Comparison of ENCODE assay signal across 8 cellular contexts in genomic region chr5:122192883-122193496, GRCh38.
DNase-seq lines count a peak whose midpoint lies in the region; ATAC-seq and TF ChIP-seq lines count a peak whose summit lies in the region.

No MANE protein-coding gene starts in this region.

- H3K4me1 ChIP-seq in SK-N-SH (ENCODE audit: control insufficient read depth in 1 of 2, insufficient read depth in 2 of 2, low read depth in 1 of 2, low read length in 1 of 2) (peaks cover 0 to 4% of the 10 kb centered on the region in 2 experiments; a peak in 2 of 4 replicates), neuronal stem cell (ENCODE audit: control insufficient read depth in 2 of 2, insufficient read depth in 1 of 2, low read depth in 1 of 2, low read length in 2 of 2) (no peaks in the 10 kb centered on the region)

- no peaks in the 10 kb centered on the region for H3K9me2 ChIP-seq in SK-N-SH

- peak; percentile 85 for ATAC-seq in GM18502 (IDR thresholded peaks at IDR 0.05; ENCODE audit: poor library complexity, unreplicated experiment)
- ATAC-seq in HG02798 (IDR thresholded peaks at IDR 0.05; ENCODE audit: poor library complexity, unreplicated experiment) = peak; percentile 83

- H4K20me1 ChIP-seq in SK-N-SH (ENCODE audit: insufficient read depth) = no peaks in the 10 kb centered on the region

- H4K91ac ChIP-seq in neuronal stem cell (ENCODE audit: low read depth, low read length, poor library complexity) = no peak overlapping the region

- H4K8ac ChIP-seq in neuronal stem cell (ENCODE audit: low read depth, low read length) = no peak overlapping the region

- H3K18ac ChIP-seq in neuronal stem cell (ENCODE audit: low read length) = no peak overlapping the region

- H3K4me3 ChIP-seq in SK-N-SH (ENCODE audit: low read depth in 2 of 2, low read length in 1 of 2) (no peak overlapping the region), neuronal stem cell (ENCODE audit: low read length in 2 of 2) (no peak overlapping the region)

- H3K4me2 ChIP-seq in SK-N-SH (no peak overlapping the region), neuronal stem cell (ENCODE audit: insufficient read depth, low read length, poor library complexity, severe bottlenecking) (no peak overlapping the region)

- no peak overlapping the region for H2AK5ac ChIP-seq in neuronal stem cell (ENCODE audit: low read depth, low read length)

- H3K9me3 ChIP-seq in SK-N-SH (no peaks in the 10 kb centered on the region), neuronal stem cell (replicated peaks in 1 of 2; ENCODE audit: control insufficient read depth in 2 of 2, insufficient read depth in 1 of 2, low read depth in 1 of 2, low read length in 2 of 2) (no peaks in the 10 kb centered on the region)

- no peak overlapping the region for H2BK5ac ChIP-seq in neuronal stem cell (ENCODE audit: low read length)

- POLR2A ChIA-PET in SK-N-SH (lab: Yijun Ruan, JAX) = no interaction called here

- TF ChIP-seq CTCF in AG09319 (IDR thresholded peaks at IDR 0.05; ENCODE audit: low read depth, low read length) (peak; percentile 66), SK-N-SH (IDR thresholded peaks at IDR 0.05) (peak; percentile 69)

- H3K36me3 ChIP-seq in SK-N-SH (replicated peaks in 1 of 2; ENCODE audit: control insufficient read depth in 1 of 2, insufficient read depth in 2 of 2, low read length in 1 of 2) (no peaks in the 10 kb centered on the region), neuronal stem cell (replicated peaks in 1 of 2; ENCODE audit: control insufficient read depth in 2 of 2, insufficient read depth in 2 of 2, low read length in 2 of 2) (no peaks in the 10 kb centered on the region)

- peak; percentile 79 for TF ChIP-seq RAD21 in SK-N-SH (IDR thresholded peaks at IDR 0.05; ENCODE audit: low read length)

- no peak overlapping the region for H3K4ac ChIP-seq in neuronal stem cell (ENCODE audit: low read length)

- H3K23ac ChIP-seq in neuronal stem cell (ENCODE audit: low read depth, low read length, poor library complexity) = no peak overlapping the region

- H3K27me3 ChIP-seq in SK-N-SH (ENCODE audit: insufficient read depth) = no peaks in the 10 kb centered on the region
- peaks cover 0 to 15% (median 0%) of the 10 kb centered on the region in 3 experiments for H3K27me3 ChIP-seq in neuronal stem cell (ENCODE audit: control insufficient read depth in 3 of 3, insufficient read depth in 3 of 3, low read depth in 1 of 3, low read length in 3 of 3)

- no peak overlapping the region for H2BK12ac ChIP-seq in neuronal stem cell (ENCODE audit: low read length)

- H3K9me3 Mint-ChIP-seq in activated naive CD4-positive, alpha-beta T cell treated with anti-CD3 and anti-CD28 coated beads, Interleukin-2, amount 10 ng/mL, durations not matched to agents 7 days and 5 days = no peaks in the 10 kb centered on the region

- H2AFZ ChIP-seq in SK-N-SH (ENCODE audit: low read depth) (no peak overlapping the region), neuronal stem cell (ENCODE audit: low read length) (no peak overlapping the region)

- H3K14ac ChIP-seq in neuronal stem cell (ENCODE audit: low read length) = no peak overlapping the region

- no peaks in the 10 kb centered on the region for H3K79me1 ChIP-seq in neuronal stem cell (ENCODE audit: low read depth, low read length)

- CTCF ChIA-PET in SK-N-SH (lab: Yijun Ruan, JAX) = interaction anchor here (0.5 to 16.9 kb wide), 8 partner anchors 8 to 308 kb away, joined by 3 to 226 read pairs (median 4); no protein-coding TSS in a partner anchor
- CTCF ChIA-PET in activated naive CD4-positive, alpha-beta T cell treated with anti-CD3 and anti-CD28 coated beads, Interleukin-2, amount 10 ng/mL, durations not matched to agents 7 days and 5 days (lab: Charles Lee) = no interaction called here

- H3K27ac ChIP-seq in SK-N-SH (ENCODE audit: low read depth in 2 of 2, low read length in 1 of 2) (no peak overlapping the region), neuronal stem cell (replicated peaks; ENCODE audit: low read length) (no peak overlapping the region)

- no peaks in the 10 kb centered on the region for H3K79me2 ChIP-seq in SK-N-SH (ENCODE audit: insufficient read depth)

- no peak overlapping the region for H3K27ac Mint-ChIP-seq in activated naive CD4-positive, alpha-beta T cell treated with anti-CD3 and anti-CD28 coated beads, Interleukin-2, amount 10 ng/mL, durations not matched to agents 7 days and 5 days

- H3K9ac ChIP-seq in SK-N-SH (no peak overlapping the region), neuronal stem cell (ENCODE audit: low read depth, low read length, poor library complexity) (no peak overlapping the region)

- no peaks in the 10 kb centered on the region for H3K36me3 Mint-ChIP-seq in activated naive CD4-positive, alpha-beta T cell treated with anti-CD3 and anti-CD28 coated beads, Interleukin-2, amount 10 ng/mL, durations not matched to agents 7 days and 5 days

- no peak overlapping the region for H3K4me3 Mint-ChIP-seq in activated naive CD4-positive, alpha-beta T cell treated with anti-CD3 and anti-CD28 coated beads, Interleukin-2, amount 10 ng/mL, durations not matched to agents 7 days and 5 days

- WGBS in SK-N-SH (ENCODE audit: low lambda C conversion rate) = 17% methylated on average over 4 of the region's 4 CpGs
- whole genome bisulfite sequencing in neuronal stem cell (ENCODE audit: extremely low coverage in 2 of 2, insufficient read length in 2 of 2, insufficient replicate concordance in 1 of 2), 2 donors = no CpG with 5 or more reads among the region's 4 CpGs

- no peaks in the 10 kb centered on the region for H3F3A ChIP-seq in SK-N-SH (replicated peaks; ENCODE audit: insufficient read depth)

- no peak for TF ChIP-seq EP300 in SK-N-SH (IDR thresholded peaks at IDR 0.05; ENCODE audit: borderline replicate concordance in 1 of 2, low read depth in 1 of 2, low read length in 1 of 2)

- no peak for DNase-seq in AG09319 (ENCODE audit: extremely low read depth, low read depth)
- peak; percentile 45 for DNase-seq in NCI-H1092 (lab: John Stamatoyannopoulos, UW)
- DNase-seq in SK-N-SH = peak; percentile 22
- DNase-seq in fibroblast of gingiva (ENCODE audit: low read depth) = peak; percentile 62
- DNase-seq in neuronal stem cell (ENCODE audit: low spot score) = peak; percentile 48
- DNase-seq in activated naive CD4-positive, alpha-beta T cell treated with anti-CD3 and anti-CD28 coated beads, Interleukin-2, amount 10 ng/mL, durations not matched to agents 7 days and 5 days = no peak

- no peaks in the 10 kb centered on the region for H3K27me3 Mint-ChIP-seq in activated naive CD4-positive, alpha-beta T cell treated with anti-CD3 and anti-CD28 coated beads, Interleukin-2, amount 10 ng/mL, durations not matched to agents 7 days and 5 days

- H2BK120ac ChIP-seq in neuronal stem cell (ENCODE audit: low read depth, low read length) = no peak overlapping the region

- H3K4me1 Mint-ChIP-seq in activated naive CD4-positive, alpha-beta T cell treated with anti-CD3 and anti-CD28 coated beads, Interleukin-2, amount 10 ng/mL, durations not matched to agents 7 days and 5 days = no peaks in the 10 kb centered on the region

- no peak overlapping the region for H2BK15ac ChIP-seq in neuronal stem cell (ENCODE audit: low read length)

TF ChIP-seq in SK-N-SH, 30 proteins besides CTCF, POLR2A, EP300 and RAD21:
- TF ChIP-seq SMC3 (IDR thresholded peaks at IDR 0.05; ENCODE audit: low read depth, low read length) = peak; percentile 62
- TF ChIP-seq MXI1 (IDR thresholded peaks at IDR 0.05; ENCODE audit: low read depth, low read length) = no peak

Comparison
In these comparisons a context has a peak if more than half of its experiments do, and no peak if none do; other contexts are left out.
1. DNase-seq: peak in NCI-H1092 (single experiment), SK-N-SH (single experiment), fibroblast of gingiva (single experiment) and neuronal stem cell (single experiment); none in AG09319 (single experiment) and activated naive CD4-positive, alpha-beta T cell treated with anti-CD3 and anti-CD28 coated beads, Interleukin-2, amount 10 ng/mL, durations not matched to agents 7 days and 5 days (single experiment).